10 cellular contexts compared by ENCODE assay signal in the genomic region with DNA sequence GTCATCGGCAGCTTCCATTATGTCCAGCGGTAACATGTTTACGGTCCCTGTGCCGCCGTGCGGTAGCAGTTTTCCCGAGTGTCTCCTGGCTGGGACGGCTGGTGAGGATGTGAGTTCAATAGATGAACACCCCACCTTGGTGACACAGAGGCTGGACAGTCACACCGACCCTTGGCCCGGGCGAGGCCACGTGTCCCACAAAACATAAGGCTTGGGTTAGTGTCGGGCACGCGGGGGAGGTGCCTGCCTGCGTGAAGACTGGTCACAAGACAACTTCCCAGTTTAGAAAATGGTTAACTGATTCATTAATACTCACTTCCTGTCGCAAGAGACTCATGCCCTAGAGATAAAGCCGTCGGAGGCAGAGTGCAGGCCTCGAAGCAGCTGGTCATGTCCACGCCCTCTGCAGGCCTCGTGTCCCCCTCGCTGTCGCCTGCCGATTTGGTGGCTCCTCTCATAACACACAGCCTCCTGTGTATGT. TPM values are rescaled to one million over a fixed set of nuclear protein-coding genes. Genes with fewer than 3 reads are reported as not detected.
DNase-seq lines count a peak whose midpoint lies in the region; ATAC-seq and TF ChIP-seq lines count a peak whose summit lies in the region.
"Had no signal": no experiment of that assay in that cellular context is flagged by ENCODE, and none has a peak within 500 bp of the region (broad histone marks: within the 10 kb centered on the region; RNA-seq: fewer than 3 reads in every experiment).

No MANE protein-coding gene starts in this region.

- H3K27ac ChIP-seq in body of pancreas (peak overlapping the region in 1 of 4 donors; percentile 34), lower lobe of right lung (peak overlapping the region; percentile 27), prostate gland (no peak overlapping the region)
- H3K27ac ChIP-seq: C4-2B, VCaP had no signal

- no peaks in the 10 kb centered on the region for H3K9me3 ChIP-seq in body of pancreas
- no peaks in the 10 kb centered on the region for H3K9me3 ChIP-seq in lower lobe of right lung
- H3K9me3 ChIP-seq in prostate gland = no peaks in the 10 kb centered on the region

- H3K27me3 ChIP-seq in body of pancreas = no peaks in the 10 kb centered on the region
- H3K27me3 ChIP-seq in lower lobe of right lung (ENCODE audit: low read depth) = no peaks in the 10 kb centered on the region
- H3K27me3 ChIP-seq in prostate gland (replicated peaks; ENCODE audit: insufficient read depth) = no peaks in the 10 kb centered on the region

- no peaks in the 10 kb centered on the region for H3K36me3 ChIP-seq in body of pancreas (replicated peaks in 1 of 2; ENCODE audit: insufficient read depth in 1 of 2, low read depth in 2 of 2)
- H3K36me3 ChIP-seq in lower lobe of right lung = no peaks in the 10 kb centered on the region
- H3K36me3 ChIP-seq in prostate gland = no peaks in the 10 kb centered on the region

- WGBS in body of pancreas, 2 donors = 54 to 64% methylated on average over 11 to 25 of the region's 25 CpGs
- WGBS in prostate gland = 77% methylated on average over 25 of the region's 25 CpGs

- peak; percentile 45 for TF ChIP-seq CTCF in NB4 (IDR thresholded peaks at IDR 0.05; ENCODE audit: low read depth, low read length)
- peak in 1 of 7 experiments; percentile 6 for TF ChIP-seq CTCF in body of pancreas (IDR thresholded peaks at IDR 0.05)
- TF ChIP-seq CTCF in lower lobe of right lung (IDR thresholded peaks at IDR 0.05) = no peak
- TF ChIP-seq CTCF in prostate gland (IDR thresholded peaks at IDR 0.05) = no peak

- no peak overlapping the region for H3K4me3 ChIP-seq in NB4 (ENCODE audit: low read depth, low read length)
- H3K4me3 ChIP-seq in body of pancreas = no peak overlapping the region
- no peak overlapping the region for H3K4me3 ChIP-seq in lower lobe of right lung
- no peak overlapping the region for H3K4me3 ChIP-seq in prostate gland

- no peak for TF ChIP-seq POLR2A in NB4 (IDR thresholded peaks at IDR 0.05; ENCODE audit: extremely low read depth, insufficient read length)
- no peak for TF ChIP-seq POLR2A in body of pancreas (IDR thresholded peaks at IDR 0.05)
- TF ChIP-seq POLR2A in prostate gland (IDR thresholded peaks at IDR 0.05) = no peak

- DNase-seq in activated CD4-positive, CD25-positive, alpha-beta regulatory T cell (lab: John Stamatoyannopoulos, UW) = no peak
- DNase-seq in NB4 (ENCODE audit: low read depth) = peak; percentile 96
- DNase-seq in body of pancreas = peak in 3 of 4 donors; percentile 38 to 65 (median 39)
- peak; percentile 81 for DNase-seq in lower lobe of right lung
- no peak for DNase-seq in NCI-H446 (lab: John Stamatoyannopoulos, UW)
- DNase-seq in prostate gland (ENCODE audit: low spot score) = no peak

- ATAC-seq in activated CD4-positive, CD25-positive, alpha-beta regulatory T cell treated with anti-CD3 and anti-CD28 coated beads, Interleukin-2, amount 50 U/mL, for 24 hours = peak; percentile 78 to 79
- ATAC-seq in body of pancreas (no peak), lower lobe of right lung (peak; percentile 64 to 73), HG03097 (IDR thresholded peaks at IDR 0.05; ENCODE audit: low FRiP score, unreplicated experiment) (no peak)

- peaks cover 26% of the 10 kb centered on the region for H3K4me1 ChIP-seq in body of pancreas
- peaks cover 36% of the 10 kb centered on the region for H3K4me1 ChIP-seq in lower lobe of right lung
- peaks cover 4% of the 10 kb centered on the region for H3K4me1 ChIP-seq in prostate gland (replicated peaks)

- intact Hi-C loops in body of pancreas (cut with DNase I) (no loop called here), lower lobe of right lung (cut with DNase I) (no loop called here), prostate gland (cut with DNase I) (no loop called here)

RNA-seq across cellular contexts. Expression of gene RASA3, which starts 17.2 kb away (rescaled TPM):
- total RNA-seq in body of pancreas (10 to 100 TPM; 10.2 to 19.2 TPM), lower lobe of right lung (19.1 TPM), prostate gland (10 to 100 TPM in 1 of 2 donors, 1 to 10 TPM in 1; 8.6 to 12.5 TPM)

Comparison
In these comparisons a context has a peak if more than half of its experiments do, and no peak if none do; other contexts are left out.
1. ATAC-seq: peak in activated CD4-positive, CD25-positive, alpha-beta regulatory T cell treated with anti-CD3 and anti-CD28 coated beads, Interleukin-2, amount 50 U/mL, for 24 hours (2 of 2) and lower lobe of right lung (2 of 2); none in body of pancreas (single experiment) and HG03097 (single experiment).
2. DNase-seq: peak in NB4 (single experiment), body of pancreas (3 of 4) and lower lobe of right lung (single experiment); none in activated CD4-positive, CD25-positive, alpha-beta regulatory T cell (0 of 4), NCI-H446 (0 of 2) and prostate gland (single experiment).